Comparison of ENCODE assay signal across 13 cellular contexts in genomic region chr13:110279684-110280083, GRCh38. TPM values are rescaled to one million over a fixed set of nuclear protein-coding genes. Genes with fewer than 3 reads are reported as not detected.
"Had no signal": no experiment of that assay in that cellular context is flagged by ENCODE, and none has a peak within 500 bp of the region (broad histone marks: within the 10 kb centered on the region; RNA-seq: fewer than 3 reads in every experiment).

No MANE protein-coding gene starts in this region.

- H3K9me3 Mint-ChIP-seq: activated T-cell treated with anti-CD3 and anti-CD28 coated beads, Interleukin-2, amount 50 U/mL, for 4 hours; immature natural killer cell; natural killer cell treated with Interleukin-12 subunit alpha and Interleukin-12 subunit beta and Interleukin-15 and Interleukin-18, amount 100 ng/mL, for 72 hours; stimulated activated effector memory CD8-positive, alpha-beta T cell treated with anti-CD3 and anti-CD28 coated beads, Interleukin-12 subunit alpha, Interleukin-12 subunit beta, amount 100 ng/mL, for 72 hours; T-helper 2 cell treated with Interferon-gamma antibody and Interleukin-4, amounts not matched to agents 5 μg/mL and 100 μg/mL, for 36 hours had no signal

- H3K4me1 ChIP-seq: colonic mucosa had no signal

- H3K27me3 ChIP-seq: colonic mucosa, SJSA1 had no signal

- H3K4me3 Mint-ChIP-seq: activated T-cell treated with anti-CD3 and anti-CD28 coated beads, Interleukin-2, amount 50 U/mL, for 4 hours; immature natural killer cell; natural killer cell treated with Interleukin-12 subunit alpha and Interleukin-12 subunit beta and Interleukin-15 and Interleukin-18, amount 100 ng/mL, for 72 hours; stimulated activated effector memory CD8-positive, alpha-beta T cell treated with anti-CD3 and anti-CD28 coated beads, Interleukin-12 subunit alpha, Interleukin-12 subunit beta, amount 100 ng/mL, for 72 hours; T-helper 2 cell treated with Interferon-gamma antibody and Interleukin-4, amounts not matched to agents 5 μg/mL and 100 μg/mL, for 36 hours had no signal

- ATAC-seq: activated T-cell treated with anti-CD3 and anti-CD28 coated beads, Interleukin-2, amount 50 U/mL, for 4 hours; natural killer cell treated with Interleukin-12 subunit alpha and Interleukin-12 subunit beta and Interleukin-15 and Interleukin-18, amount 100 ng/mL, for 72 hours; stimulated activated effector memory CD8-positive, alpha-beta T cell treated with anti-CD3 and anti-CD28 coated beads, Interleukin-12 subunit alpha, Interleukin-12 subunit beta, amount 100 ng/mL, for 72 hours had no signal

- H3K36me3 Mint-ChIP-seq: immature natural killer cell; natural killer cell treated with Interleukin-12 subunit alpha and Interleukin-12 subunit beta and Interleukin-15 and Interleukin-18, amount 100 ng/mL, for 72 hours; stimulated activated effector memory CD8-positive, alpha-beta T cell treated with anti-CD3 and anti-CD28 coated beads, Interleukin-12 subunit alpha, Interleukin-12 subunit beta, amount 100 ng/mL, for 72 hours had no signal

- H3K9me3 ChIP-seq: colonic mucosa, SJSA1 had no signal

- H3K4me1 Mint-ChIP-seq: immature natural killer cell; stimulated activated effector memory CD8-positive, alpha-beta T cell treated with anti-CD3 and anti-CD28 coated beads, Interleukin-12 subunit alpha, Interleukin-12 subunit beta, amount 100 ng/mL, for 72 hours had no signal

- DNase-seq: activated CD4-positive, alpha-beta T cell treated with anti-CD3 and anti-CD28 coated beads, Interleukin-2, amount 50 U/mL, for 1 hour; activated T-cell treated with anti-CD3 and anti-CD28 coated beads, Interleukin-2, amount 50 U/mL, for 4 hours; colonic mucosa; effector CD4-positive, alpha-beta T cell; immature natural killer cell; mammary epithelial cell; nucleus accumbens; SW 1271 had no signal

- H3K27ac ChIP-seq: SJSA1 had no signal

- H3K4me3 ChIP-seq: colonic mucosa, SJSA1, skin epidermis had no signal

- H3K27ac Mint-ChIP-seq: immature natural killer cell; natural killer cell treated with Interleukin-12 subunit alpha and Interleukin-12 subunit beta and Interleukin-15 and Interleukin-18, amount 100 ng/mL, for 72 hours; stimulated activated effector memory CD8-positive, alpha-beta T cell treated with anti-CD3 and anti-CD28 coated beads, Interleukin-12 subunit alpha, Interleukin-12 subunit beta, amount 100 ng/mL, for 72 hours; T-helper 2 cell treated with Interferon-gamma antibody and Interleukin-4, amounts not matched to agents 5 μg/mL and 100 μg/mL, for 36 hours had no signal

- H3K36me3 ChIP-seq: colonic mucosa had no signal

RNA-seq across cellular contexts. Expression of gene COL4A1, which starts 27.3 kb away (rescaled TPM):
- total RNA-seq: natural killer cell treated with Interleukin-12 subunit alpha and Interleukin-12 subunit beta and Interleukin-15 and Interleukin-18, amount 100 ng/mL, for 72 hours had no signal
- polyA plus RNA-seq: immature natural killer cell had no signal

RNA-seq across cellular contexts. Expression of gene COL4A2, which starts 27.4 kb away (rescaled TPM):
- total RNA-seq: natural killer cell treated with Interleukin-12 subunit alpha and Interleukin-12 subunit beta and Interleukin-15 and Interleukin-18, amount 100 ng/mL, for 72 hours had no signal
- polyA plus RNA-seq: immature natural killer cell had no signal
